ENCODE assay signal across 9 cellular contexts in the genomic region with DNA sequence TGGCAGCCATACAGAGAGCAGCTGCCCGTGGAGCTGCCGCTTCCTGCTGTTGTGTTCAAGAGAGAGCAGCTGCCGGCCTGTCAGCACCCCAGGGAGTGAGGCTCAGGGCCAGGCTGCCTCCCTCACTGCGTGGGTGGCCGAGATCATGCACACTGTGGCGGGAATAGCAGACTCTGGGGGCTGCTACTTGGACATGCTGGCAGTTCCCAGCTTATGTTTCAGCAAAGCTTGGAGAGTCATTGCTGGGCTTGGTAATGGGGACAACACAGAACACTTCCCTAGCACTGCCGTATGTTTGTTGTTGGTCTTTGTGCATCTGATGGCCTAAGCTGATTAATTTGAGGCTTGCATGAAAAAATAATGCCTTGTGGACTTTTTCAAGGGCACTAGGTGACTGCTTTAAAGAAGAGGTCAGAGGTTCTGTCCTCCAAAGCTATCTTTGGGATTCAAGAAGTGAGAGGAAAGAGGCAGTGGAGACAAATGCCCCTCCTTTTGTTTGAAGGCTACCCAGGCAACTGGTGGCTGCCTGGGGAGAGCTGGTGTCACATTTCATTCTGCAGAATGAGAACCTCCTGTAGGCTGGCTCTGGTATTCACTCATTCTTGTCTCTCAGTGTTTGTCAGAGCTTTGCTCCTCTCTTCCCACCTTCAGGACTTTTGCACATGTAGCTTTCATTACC. TPM values are rescaled to one million over a fixed set of nuclear protein-coding genes. Genes with fewer than 3 reads are reported as not detected.
DNase-seq lines count a peak whose midpoint lies in the region; ATAC-seq and TF ChIP-seq lines count a peak whose summit lies in the region.
"Had no signal": no experiment of that assay in that cellular context is flagged by ENCODE, and none has a peak within 500 bp of the region (broad histone marks: within the 10 kb centered on the region; RNA-seq: fewer than 3 reads in every experiment).

No MANE protein-coding gene starts in this region.

- intact Hi-C loops in esophagus squamous epithelium (cut with DNase I) = no loop called here

- POLR2A ChIA-PET in AG04449 (lab: Yijun Ruan, JAX) = interaction anchor here (1.0 kb wide), 1 partner anchor 15 kb away, joined by 3 read pairs; no protein-coding TSS in a partner anchor

- TF ChIP-seq POLR2A in esophagus squamous epithelium (IDR thresholded peaks at IDR 0.05) = no peak

- H3K27ac ChIP-seq in esophagus squamous epithelium = no peak overlapping the region
- H3K27ac ChIP-seq: C4-2B had no signal

- H3K27me3 Mint-ChIP-seq in glutamatergic neuron (ENCODE audit: unreplicated experiment) = peaks cover 15% of the 10 kb centered on the region

- no peaks in the 10 kb centered on the region for H3K9me3 ChIP-seq in esophagus squamous epithelium

- 18 to 29% methylated on average over 3 to 7 of the region's 7 CpGs for WGBS in esophagus squamous epithelium, 2 donors

- H3K36me3 ChIP-seq in esophagus squamous epithelium = no peaks in the 10 kb centered on the region

- ATAC-seq in SK-N-SH treated with all-trans-retinoic acid at 6 μM for 48 hours = peak; percentile 94
- ATAC-seq in HG02884 (IDR thresholded peaks at IDR 0.05; ENCODE audit: unreplicated experiment) = no peak

- H3K4me3 ChIP-seq in AG04449 (ENCODE audit: low read depth, low read length) (peak overlapping the region; percentile 41), esophagus squamous epithelium (peak overlapping the region in 1 of 4 donors; percentile 22)

- peak overlapping the region; percentile 96 for H3K27ac Mint-ChIP-seq in glutamatergic neuron (ENCODE audit: unreplicated experiment)

- CTCF ChIA-PET in AG04449 (lab: Yijun Ruan, JAX) = interaction anchor here (0.8 to 1.2 kb wide), 2 partner anchors 19 to 166 kb away, joined by 3 read pairs; partner anchors contain the start of gene MRAP2

- H3K9me3 Mint-ChIP-seq in glutamatergic neuron (ENCODE audit: unreplicated experiment) = peaks cover 15% of the 10 kb centered on the region

- DNase-seq in AG04449 (ENCODE audit: low read depth, low spot score) (no peak), Kasumi-1 (lab: John Stamatoyannopoulos, UW) (peak; percentile 62 to 65), glutamatergic neuron (peak; percentile 77), retina (peak; percentile 84), esophagus squamous epithelium (lab: John Stamatoyannopoulos, UW) (no peak), activated gamma-delta T cell treated with Interleukin-2 at 50 U/mL for 16 hours (no peak)

- no peaks in the 10 kb centered on the region for H3K36me3 Mint-ChIP-seq in glutamatergic neuron (ENCODE audit: unreplicated experiment)

- peak overlapping the region; percentile 78 for H3K4me3 Mint-ChIP-seq in glutamatergic neuron (ENCODE audit: unreplicated experiment)

- peaks cover 36% of the 10 kb centered on the region for H3K4me1 Mint-ChIP-seq in glutamatergic neuron (ENCODE audit: low read depth, unreplicated experiment)

- peaks cover 3 to 14% (median 6%) of the 10 kb centered on the region in 3 donors for H3K4me1 ChIP-seq in esophagus squamous epithelium

- peaks cover 0 to 7% (median 0%) of the 10 kb centered on the region in 4 donors for H3K27me3 ChIP-seq in esophagus squamous epithelium

- TF ChIP-seq CTCF in AG04449 (IDR thresholded peaks at IDR 0.05; ENCODE audit: insufficient read depth, low read length, missing control alignments) = no peak
- no peak for TF ChIP-seq CTCF in glutamatergic neuron (IDR thresholded peaks at IDR 0.05; ENCODE audit: partially characterized antibody, unreplicated experiment)
- no peak for TF ChIP-seq CTCF in esophagus squamous epithelium (IDR thresholded peaks at IDR 0.05)

TF ChIP-seq in SK-N-SH treated with all-trans-retinoic acid at 6 μM for 48 hours, 23 proteins besides CTCF, POLR2A, EP300 and RAD21:
- TF ChIP-seq OSR1 (CRISPR knock-in tag; IDR thresholded peaks at IDR 0.05) = no peak
- TF ChIP-seq ISL1 (CRISPR knock-in tag; IDR thresholded peaks at IDR 0.05) = no peak
- no peak for TF ChIP-seq RARB (CRISPR knock-in tag; IDR thresholded peaks at IDR 0.05)
- TF ChIP-seq BACH2 (CRISPR knock-in tag; IDR thresholded peaks at IDR 0.05; ENCODE audit: borderline replicate concordance) = no peak
- TF ChIP-seq, protein P1, sequence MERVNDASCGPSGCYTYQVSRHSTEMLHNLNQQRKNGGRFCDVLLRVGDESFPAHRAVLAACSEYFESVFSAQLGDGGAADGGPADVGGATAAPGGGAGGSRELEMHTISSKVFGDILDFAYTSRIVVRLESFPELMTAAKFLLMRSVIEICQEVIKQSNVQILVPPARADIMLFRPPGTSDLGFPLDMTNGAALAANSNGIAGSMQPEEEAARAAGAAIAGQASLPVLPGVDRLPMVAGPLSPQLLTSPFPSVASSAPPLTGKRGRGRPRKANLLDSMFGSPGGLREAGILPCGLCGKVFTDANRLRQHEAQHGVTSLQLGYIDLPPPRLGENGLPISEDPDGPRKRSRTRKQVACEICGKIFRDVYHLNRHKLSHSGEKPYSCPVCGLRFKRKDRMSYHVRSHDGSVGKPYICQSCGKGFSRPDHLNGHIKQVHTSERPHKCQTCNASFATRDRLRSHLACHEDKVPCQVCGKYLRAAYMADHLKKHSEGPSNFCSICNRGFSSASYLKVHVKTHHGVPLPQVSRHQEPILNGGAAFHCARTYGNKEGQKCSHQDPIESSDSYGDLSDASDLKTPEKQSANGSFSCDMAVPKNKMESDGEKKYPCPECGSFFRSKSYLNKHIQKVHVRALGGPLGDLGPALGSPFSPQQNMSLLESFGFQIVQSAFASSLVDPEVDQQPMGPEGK (CRISPR knock-in tag; IDR thresholded peaks at IDR 0.05; ENCODE audit: borderline replicate concordance) = no peak
- TF ChIP-seq ESRRG (CRISPR knock-in tag; IDR thresholded peaks at IDR 0.05) = no peak
- no peak for TF ChIP-seq ZFP30 (CRISPR knock-in tag; IDR thresholded peaks at IDR 0.05)
- TF ChIP-seq ZFP3 (CRISPR knock-in tag; IDR thresholded peaks at IDR 0.05) = no peak
- TF ChIP-seq TCF4 (CRISPR knock-in tag; IDR thresholded peaks at IDR 0.05; ENCODE audit: borderline replicate concordance) = no peak
- no peak for TF ChIP-seq ZNF8 (CRISPR knock-in tag; IDR thresholded peaks at IDR 0.05)
- TF ChIP-seq ZNF565 (CRISPR knock-in tag; conservative IDR thresholded peaks at IDR 0.05; ENCODE audit: low read depth) = no peak
- TF ChIP-seq ZC3H10 (CRISPR knock-in tag; IDR thresholded peaks at IDR 0.05) = no peak
- no peak for TF ChIP-seq TSHZ2 (CRISPR knock-in tag; IDR thresholded peaks at IDR 0.05)
- TF ChIP-seq ARNTL (CRISPR knock-in tag; IDR thresholded peaks at IDR 0.05; ENCODE audit: borderline replicate concordance, low read depth) = no peak
- TF ChIP-seq, protein P2, sequence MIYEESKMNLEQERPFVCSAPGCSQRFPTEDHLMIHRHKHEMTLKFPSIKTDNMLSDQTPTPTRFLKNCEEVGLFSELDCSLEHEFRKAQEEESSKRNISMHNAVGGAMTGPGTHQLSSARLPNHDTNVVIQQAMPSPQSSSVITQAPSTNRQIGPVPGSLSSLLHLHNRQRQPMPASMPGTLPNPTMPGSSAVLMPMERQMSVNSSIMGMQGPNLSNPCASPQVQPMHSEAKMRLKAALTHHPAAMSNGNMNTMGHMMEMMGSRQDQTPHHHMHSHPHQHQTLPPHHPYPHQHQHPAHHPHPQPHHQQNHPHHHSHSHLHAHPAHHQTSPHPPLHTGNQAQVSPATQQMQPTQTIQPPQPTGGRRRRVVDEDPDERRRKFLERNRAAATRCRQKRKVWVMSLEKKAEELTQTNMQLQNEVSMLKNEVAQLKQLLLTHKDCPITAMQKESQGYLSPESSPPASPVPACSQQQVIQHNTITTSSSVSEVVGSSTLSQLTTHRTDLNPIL (CRISPR knock-in tag; IDR thresholded peaks at IDR 0.05; ENCODE audit: low read depth) = no peak
- no peak for TF ChIP-seq SNAI2 (CRISPR knock-in tag; IDR thresholded peaks at IDR 0.05)
- TF ChIP-seq, protein P3, sequence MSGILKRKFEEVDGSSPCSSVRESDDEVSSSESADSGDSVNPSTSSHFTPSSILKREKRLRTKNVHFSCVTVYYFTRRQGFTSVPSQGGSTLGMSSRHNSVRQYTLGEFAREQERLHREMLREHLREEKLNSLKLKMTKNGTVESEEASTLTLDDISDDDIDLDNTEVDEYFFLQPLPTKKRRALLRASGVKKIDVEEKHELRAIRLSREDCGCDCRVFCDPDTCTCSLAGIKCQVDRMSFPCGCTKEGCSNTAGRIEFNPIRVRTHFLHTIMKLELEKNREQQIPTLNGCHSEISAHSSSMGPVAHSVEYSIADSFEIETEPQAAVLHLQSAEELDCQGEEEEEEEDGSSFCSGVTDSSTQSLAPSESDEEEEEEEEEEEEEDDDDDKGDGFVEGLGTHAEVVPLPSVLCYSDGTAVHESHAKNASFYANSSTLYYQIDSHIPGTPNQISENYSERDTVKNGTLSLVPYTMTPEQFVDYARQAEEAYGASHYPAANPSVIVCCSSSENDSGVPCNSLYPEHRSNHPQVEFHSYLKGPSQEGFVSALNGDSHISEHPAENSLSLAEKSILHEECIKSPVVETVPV (CRISPR knock-in tag; IDR thresholded peaks at IDR 0.05) = no peak

RNA-seq across cellular contexts. Expression of gene MRAP2, which starts 18.8 kb away (rescaled TPM):
- total RNA-seq in glutamatergic neuron (ENCODE audit: unreplicated experiment) (5.1 TPM), esophagus squamous epithelium (1 to 10 TPM in 2 of 4 donors, under 1 TPM in 2; 0.70 to 5.4 (median 1.4) TPM)

Comparison
In these comparisons a context has a peak if more than half of its experiments do, and no peak if none do; other contexts are left out.
1. DNase-seq: peak in Kasumi-1 (2 of 2), glutamatergic neuron (single experiment) and retina (single experiment); none in AG04449 (single experiment), esophagus squamous epithelium (single experiment) and activated gamma-delta T cell treated with Interleukin-2 at 50 U/mL for 16 hours (single experiment).